ENCODE assay signal across 9 cellular contexts in the genomic region with DNA sequence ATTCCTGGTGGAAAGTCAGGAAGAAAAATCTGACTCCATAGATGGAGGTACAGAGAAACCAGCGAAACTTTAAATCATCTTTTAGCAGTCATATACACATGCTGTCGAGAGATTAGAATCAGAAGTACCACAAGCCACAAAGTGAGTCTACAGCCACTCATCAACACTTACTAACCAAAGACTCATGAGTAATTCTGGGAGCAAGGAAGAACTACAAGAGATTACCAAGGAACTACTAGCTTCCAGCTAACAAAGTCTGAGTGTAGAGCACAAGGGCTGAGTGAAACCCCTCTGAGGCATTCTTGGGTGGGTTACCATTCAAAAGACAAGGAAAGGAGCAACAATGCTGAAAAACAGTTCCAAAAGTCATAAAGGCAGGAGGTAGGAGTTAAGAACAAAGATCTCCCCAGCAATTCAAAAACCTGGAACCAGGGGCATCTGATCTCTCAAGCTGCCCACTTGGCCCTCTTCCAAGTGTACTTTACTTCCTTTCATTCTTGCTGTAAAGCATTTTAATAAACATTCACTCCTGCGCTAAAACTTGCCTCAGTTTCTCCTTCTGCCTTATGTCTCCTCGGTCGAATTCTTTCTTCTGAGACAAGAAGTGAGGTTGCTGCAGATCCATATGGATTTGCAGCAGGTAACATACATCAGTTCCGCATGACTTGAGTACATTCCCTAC. TPM values are rescaled to one million over a fixed set of nuclear protein-coding genes. Genes with fewer than 3 reads are reported as not detected.
DNase-seq lines count a peak whose midpoint lies in the region; ATAC-seq and TF ChIP-seq lines count a peak whose summit lies in the region.
"Had no signal": no experiment of that assay in that cellular context is flagged by ENCODE, and none has a peak within 500 bp of the region (broad histone marks: within the 10 kb centered on the region; RNA-seq: fewer than 3 reads in every experiment).

No MANE protein-coding gene starts in this region.

- H3K36me3 ChIP-seq in IMR-90 (ENCODE audit: control insufficient read depth, insufficient read depth, low read length) = peaks cover 10% of the 10 kb centered on the region
- peaks cover 0 to 16% of the 10 kb centered on the region in 2 donors for H3K36me3 ChIP-seq in gastroesophageal sphincter

- H2BK120ac ChIP-seq in IMR-90 (ENCODE audit: low read depth, low read length) = no peak overlapping the region

- H3K79me1 ChIP-seq in IMR-90 (ENCODE audit: low read depth in 1 of 2, low read length in 2 of 2) = peaks cover 23 to 55% of the 10 kb centered on the region in 2 experiments

- no peak for TF ChIP-seq RAD21 in IMR-90 (IDR thresholded peaks at IDR 0.05; ENCODE audit: low read length)

- no peaks in the 10 kb centered on the region for H3K27me3 ChIP-seq in IMR-90 (ENCODE audit: control insufficient read depth, insufficient read depth, low read length)
- H3K27me3 ChIP-seq in gastroesophageal sphincter = no peaks in the 10 kb centered on the region

- no peak overlapping the region for H3K56ac ChIP-seq in IMR-90 (ENCODE audit: extremely low read depth, insufficient read depth, low read length)

- no peak overlapping the region for H3K4me3 ChIP-seq in IMR-90 (ENCODE audit: insufficient read depth, low read depth, low read length)
- no peak overlapping the region for H3K4me3 ChIP-seq in gastroesophageal sphincter

- TF ChIP-seq CTCF in IMR-90 (conservative IDR thresholded peaks at IDR 0.05; ENCODE audit: low read depth, low read length) (no peak), nephron progenitor cell (IDR thresholded peaks at IDR 0.05) (no peak), gastroesophageal sphincter (IDR thresholded peaks at IDR 0.05) (no peak)

- TF ChIP-seq EP300 in gastroesophageal sphincter (IDR thresholded peaks at IDR 0.05) = no peak

- dilution Hi-C loops in IMR-90 (cut with HindIII; ENCODE audit: low sequenced_read_pairs, unreplicated experiment) = no loop called here

- no TSS peak for BruUV-seq in IMR-90 (replicated peaks; lab: Mats Ljungman, UMichigan)

- peaks cover 2% of the 10 kb centered on the region; the same call in 1 of the 2 replicates for H3K9me1 ChIP-seq in IMR-90 (ENCODE audit: insufficient read depth, low read length)

- no peak overlapping the region for H2AFZ ChIP-seq in IMR-90 (replicated peaks; ENCODE audit: low read length, poor library complexity)

- H2AK5ac ChIP-seq in IMR-90 (ENCODE audit: low read depth, low read length) = no peak overlapping the region

- H3K9me3 Mint-ChIP-seq in activated T-helper 17 cell treated with anti-CD3 and anti-CD28 coated beads, Interleukin-2, amount 50 U/mL, for 72 hours = peaks cover 4% of the 10 kb centered on the region
- peaks cover 66% of the 10 kb centered on the region for H3K9me3 Mint-ChIP-seq in nephron progenitor cell

- no peak overlapping the region for H3K9ac ChIP-seq in IMR-90 (ENCODE audit: low read depth, low read length)

- H4K8ac ChIP-seq in IMR-90 (ENCODE audit: low read depth in 2 of 2, low read length in 2 of 2) = no peak overlapping the region

- peaks cover 55% of the 10 kb centered on the region for H3K4me1 Mint-ChIP-seq in activated T-helper 17 cell treated with anti-CD3 and anti-CD28 coated beads, Interleukin-2, amount 50 U/mL, for 72 hours
- H3K4me1 Mint-ChIP-seq in nephron progenitor cell = peaks cover 23% of the 10 kb centered on the region

- ATAC-seq in GM19463 (IDR thresholded peaks at IDR 0.05; ENCODE audit: unreplicated experiment) (peak; percentile 46), IMR-90 (ENCODE audit: low read depth) (peak; percentile 27; the same call in 1 of the 2 replicates), gastroesophageal sphincter (no peak)
- ATAC-seq in activated T-helper 17 cell treated with anti-CD3 and anti-CD28 coated beads, Interleukin-2, amount 50 U/mL, for 72 hours (replicated peaks) = peak; percentile 95

- peaks cover 44% of the 10 kb centered on the region for H4K20me1 ChIP-seq in IMR-90 (ENCODE audit: insufficient read depth, low read length)

- DNase-seq in Daoy (ENCODE audit: low read depth) (peak; percentile 63), IMR-90 (peak; percentile 68), nephron progenitor cell (no peak), NCI-H2107 treated with DMSO at 0.1 percent for 48 hours (lab: John Stamatoyannopoulos, UW; ENCODE audit: unreplicated experiment) (no peak)
- no peak for DNase-seq in NK-92 treated with Interleukin-12 subunit alpha and Interleukin-12 subunit beta, amount 100 ng/mL, for 24 hours (lab: John Stamatoyannopoulos, UW)

- no peak overlapping the region for H3K4ac ChIP-seq in IMR-90 (ENCODE audit: low read depth, low read length)

- in situ Hi-C loops in IMR-90 (cut with MboI; ENCODE audit: low sequenced_read_pairs) = no loop called here

- no peak overlapping the region for H3K23ac ChIP-seq in IMR-90 (ENCODE audit: low read depth, low read length)

- TF ChIP-seq POLR2A in IMR-90 (IDR thresholded peaks at IDR 0.05; ENCODE audit: low read depth, low read length) = no peak
- TF ChIP-seq POLR2A in gastroesophageal sphincter (IDR thresholded peaks at IDR 0.05) = no peak

- H4K5ac ChIP-seq in IMR-90 (ENCODE audit: low read depth, low read length) = no peak overlapping the region

- no peak overlapping the region for H2BK20ac ChIP-seq in IMR-90 (ENCODE audit: low read depth, low read length)

- no peak overlapping the region for H2BK5ac ChIP-seq in IMR-90 (ENCODE audit: low read depth, low read length, poor library complexity, severe bottlenecking)

- H3K36me3 Mint-ChIP-seq in activated T-helper 17 cell treated with anti-CD3 and anti-CD28 coated beads, Interleukin-2, amount 50 U/mL, for 72 hours (ENCODE audit: low read depth) = peaks cover 77% of the 10 kb centered on the region
- H3K36me3 Mint-ChIP-seq in nephron progenitor cell (ENCODE audit: low read depth) = peaks cover 91% of the 10 kb centered on the region

- H3K18ac ChIP-seq in IMR-90 (ENCODE audit: low read depth, low read length) = no peak overlapping the region

- no peak overlapping the region for H2BK15ac ChIP-seq in IMR-90 (ENCODE audit: low read depth, low read length)

- intact Hi-C loops in IMR-90 (cut with micrococcal nuclease) = loop anchor here (5.0 kb wide), 1 partner anchor 386 kb away; no protein-coding TSS in a partner anchor

- no peaks in the 10 kb centered on the region for H3K27me3 Mint-ChIP-seq in activated T-helper 17 cell treated with anti-CD3 and anti-CD28 coated beads, Interleukin-2, amount 50 U/mL, for 72 hours
- peaks cover 2% of the 10 kb centered on the region for H3K27me3 Mint-ChIP-seq in nephron progenitor cell (ENCODE audit: low read depth, poor library complexity)

- peak overlapping the region; percentile 82 for H3K27ac Mint-ChIP-seq in activated T-helper 17 cell treated with anti-CD3 and anti-CD28 coated beads, Interleukin-2, amount 50 U/mL, for 72 hours
- H3K27ac Mint-ChIP-seq in nephron progenitor cell = peak overlapping the region; percentile 83

- no peak overlapping the region; the same call in 1 of the 2 replicates for H3K4me2 ChIP-seq in IMR-90 (ENCODE audit: low read depth, low read length)

- H4K91ac ChIP-seq in IMR-90 (ENCODE audit: insufficient read depth, low read depth, low read length) = no peak overlapping the region

- CTCF ChIA-PET in IMR-90 (lab: Yijun Ruan, JAX) = interaction anchor here (1.0 kb wide), 1 partner anchor 9 kb away, joined by 4 read pairs; no protein-coding TSS in a partner anchor

- POLR2A ChIA-PET in IMR-90 (lab: Charles Lee; ENCODE audit: unreplicated experiment) = interaction anchor here (0.6 kb wide), 1 partner anchor 39 kb away, joined by 3 read pairs; no protein-coding TSS in a partner anchor

- no peak overlapping the region for H2AK9ac ChIP-seq in IMR-90 (replicated peaks; ENCODE audit: low read depth, low read length, poor library complexity)

- H3K9me3 ChIP-seq in IMR-90 (ENCODE audit: control insufficient read depth, insufficient read depth, low read length) = no peaks in the 10 kb centered on the region
- peaks cover 0 to 10% (median 0%) of the 10 kb centered on the region in 3 donors for H3K9me3 ChIP-seq in gastroesophageal sphincter

- no peak overlapping the region for H3K14ac ChIP-seq in IMR-90 (replicated peaks; ENCODE audit: low read depth, low read length)

- H3K27ac ChIP-seq in IMR-90 (ENCODE audit: insufficient read depth, low read length) (no peak overlapping the region), gastroesophageal sphincter (no peak overlapping the region)
- H3K27ac ChIP-seq: thoracic aorta had no signal

- H3K4me3 Mint-ChIP-seq in activated T-helper 17 cell treated with anti-CD3 and anti-CD28 coated beads, Interleukin-2, amount 50 U/mL, for 72 hours = peak overlapping the region; percentile 69
- H3K4me3 Mint-ChIP-seq in nephron progenitor cell = no peak overlapping the region

- H3K4me1 ChIP-seq in IMR-90 (ENCODE audit: control insufficient read depth, insufficient read depth, low read length) (no peaks in the 10 kb centered on the region), gastroesophageal sphincter (peaks cover 0 to 23% (median 0%) of the 10 kb centered on the region in 3 donors)

- WGBS in IMR-90 (ENCODE audit: extremely low coverage in 2 of 2, insufficient read length in 1 of 2), 2 experiments = 92% methylated on average over 3 of the region's 6 CpGs; no CpG with 5 or more reads in 1 of the 2 experiments
- WGBS in gastroesophageal sphincter (ENCODE audit: low coverage in 1 of 2), 2 donors = 77% methylated on average over 5 to 6 of the region's 6 CpGs

TF ChIP-seq in IMR-90, 13 proteins besides CTCF, POLR2A, EP300 and RAD21:
- TF ChIP-seq CHD1 (IDR thresholded peaks at IDR 0.05; ENCODE audit: low read depth, low read length) (no peak), FOS (IDR thresholded peaks at IDR 0.05; ENCODE audit: low read depth, low read length) (no peak), MAFK (IDR thresholded peaks at IDR 0.05; ENCODE audit: low read depth, low read length) (no peak)
TF ChIP-seq in IMR-90: peak in this region for 0.

RNA-seq across cellular contexts. Expression of a gene that starts 13.0 kb away (rescaled TPM):
- total RNA-seq in Daoy (2014; rRNA removed; shearing (Covaris generic)) = 11.4 and 16.1 TPM in 2 replicates
- 17.6 and 26.1 TPM in 2 replicates for total RNA-seq in IMR-90 (2012; rRNA removed)
- 16.4 and 18.1 TPM in 2 replicates for polyA plus RNA-seq in IMR-90 (2012; rRNA removed)
- 3.7 and 5.6 TPM in 2 replicates for polyA plus RNA-seq in IMR-90 (2012; cell fraction: cytosol; rRNA removed)
- polyA plus RNA-seq in IMR-90 (2012; cell fraction: nucleus; rRNA removed; ENCODE audit: low replicate concordance) = 11.8 and 59.3 TPM in 2 replicates
- total RNA-seq in activated T-helper 17 cell treated with anti-CD3 and anti-CD28 coated beads, Interleukin-2, amount 50 U/mL, for 72 hours = 10 to 100 TPM; 56.8 to 71.8 TPM
- total RNA-seq in gastroesophageal sphincter = 10 to 100 TPM; 21.1 to 43.1 (median 26.9) TPM

Comparison
In these comparisons a context has a peak if more than half of its experiments do, and no peak if none do; other contexts are left out.
1. DNase-seq: peak in Daoy (single experiment) and IMR-90 (single experiment); none in nephron progenitor cell (single experiment), NCI-H2107 treated with DMSO at 0.1 percent for 48 hours (single experiment) and NK-92 treated with Interleukin-12 subunit alpha and Interleukin-12 subunit beta, amount 100 ng/mL, for 24 hours (single experiment).